8 cellular contexts compared by ENCODE assay signal in the genomic region with DNA sequence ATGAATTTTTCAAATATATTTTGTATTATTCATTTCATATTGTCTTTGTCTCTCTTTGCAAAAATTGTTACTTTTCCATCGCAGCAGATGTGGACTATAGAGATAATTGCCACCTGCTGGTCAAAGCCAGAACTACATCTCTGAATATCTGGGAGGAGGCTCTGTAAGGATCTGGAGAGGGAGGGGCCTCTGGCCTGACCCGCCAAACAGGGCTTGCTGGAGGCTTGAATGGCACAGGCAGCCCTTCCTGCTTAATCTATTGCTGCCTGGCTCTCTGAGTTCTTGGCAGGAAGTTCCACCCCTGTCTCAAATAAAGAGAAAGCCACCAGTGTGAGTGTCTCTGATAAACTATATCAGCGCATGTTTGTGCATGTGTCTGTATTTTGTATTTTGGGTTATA.
DNase-seq lines count a peak whose midpoint lies in the region; ATAC-seq and TF ChIP-seq lines count a peak whose summit lies in the region.

No MANE protein-coding gene starts in this region.

- WGBS in upper lobe of left lung, 2 donors: 4 to 15% methylated on average over 2 to 3 of the region's 3 CpGs

- no peaks in the 10 kb centered on the region for H3K4me1 ChIP-seq in upper lobe of left lung

- H3K4me3 Mint-ChIP-seq in activated naive CD4-positive, alpha-beta T cell treated with anti-CD3 and anti-CD28 coated beads, Interleukin-2, amount 50 U/mL, for 24 hours: peak overlapping the region; percentile 75
- no peak overlapping the region for H3K4me3 Mint-ChIP-seq in glutamatergic neuron (ENCODE audit: unreplicated experiment)

- H3K9me3 Mint-ChIP-seq in activated naive CD4-positive, alpha-beta T cell treated with anti-CD3 and anti-CD28 coated beads, Interleukin-2, amount 50 U/mL, for 24 hours: no peaks in the 10 kb centered on the region
- H3K9me3 Mint-ChIP-seq in glutamatergic neuron (ENCODE audit: unreplicated experiment): no peaks in the 10 kb centered on the region

- H3K27me3 ChIP-seq in upper lobe of left lung: no peaks in the 10 kb centered on the region

- no peak for TF ChIP-seq EP300 in upper lobe of left lung (IDR thresholded peaks at IDR 0.05)

- H3K27me3 Mint-ChIP-seq in activated naive CD4-positive, alpha-beta T cell treated with anti-CD3 and anti-CD28 coated beads, Interleukin-2, amount 50 U/mL, for 24 hours: no peaks in the 10 kb centered on the region
- no peaks in the 10 kb centered on the region for H3K27me3 Mint-ChIP-seq in glutamatergic neuron (ENCODE audit: unreplicated experiment)

- TF ChIP-seq POLR2A in upper lobe of left lung (IDR thresholded peaks at IDR 0.05): no peak

- DNase-seq in NCI-H1105 treated with DMSO at 0.1 percent for 48 hours (lab: John Stamatoyannopoulos, UW) (peak; percentile 84), SKM-1 treated with dmso at 0.1 percent for 144 hours (lab: John Stamatoyannopoulos, UW; ENCODE audit: unreplicated experiment) (peak; percentile 51), glutamatergic neuron (peak; percentile 65), pons (ENCODE audit: low spot score) (peak; percentile 93), upper lobe of left lung (peak in 1 of 2 donors; percentile 92)

- TF ChIP-seq CTCF in GM12874 (IDR thresholded peaks at IDR 0.05; ENCODE audit: insufficient read depth, low read depth, low read length) (peak; percentile 38; the same call in 1 of the 2 replicates), glutamatergic neuron (IDR thresholded peaks at IDR 0.05; ENCODE audit: partially characterized antibody, unreplicated experiment) (peak; percentile 81), upper lobe of left lung (IDR thresholded peaks at IDR 0.05) (peak; percentile 73 to 91 (median 77))

- peaks cover 15% of the 10 kb centered on the region for H3K4me1 Mint-ChIP-seq in activated naive CD4-positive, alpha-beta T cell treated with anti-CD3 and anti-CD28 coated beads, Interleukin-2, amount 50 U/mL, for 24 hours
- H3K4me1 Mint-ChIP-seq in glutamatergic neuron (ENCODE audit: low read depth, unreplicated experiment): no peaks in the 10 kb centered on the region

- peak overlapping the region in 2 of 4 donors; percentile 28 to 29 for H3K4me3 ChIP-seq in upper lobe of left lung

- no peaks in the 10 kb centered on the region for H3K36me3 Mint-ChIP-seq in activated naive CD4-positive, alpha-beta T cell treated with anti-CD3 and anti-CD28 coated beads, Interleukin-2, amount 50 U/mL, for 24 hours
- no peaks in the 10 kb centered on the region for H3K36me3 Mint-ChIP-seq in glutamatergic neuron (ENCODE audit: unreplicated experiment)

- peak; percentile 100 for ATAC-seq in HG02759 (IDR thresholded peaks at IDR 0.05; ENCODE audit: unreplicated experiment)
- ATAC-seq in upper lobe of left lung (ENCODE audit: low FRiP score in 2 of 2): peak; percentile 95

- H3K27ac ChIP-seq in upper lobe of left lung: no peak overlapping the region

- H3K9me3 ChIP-seq in upper lobe of left lung: no peaks in the 10 kb centered on the region

- H3K27ac Mint-ChIP-seq in activated naive CD4-positive, alpha-beta T cell treated with anti-CD3 and anti-CD28 coated beads, Interleukin-2, amount 50 U/mL, for 24 hours: no peak overlapping the region
- H3K27ac Mint-ChIP-seq in glutamatergic neuron (ENCODE audit: unreplicated experiment): no peak overlapping the region

- H3K36me3 ChIP-seq in upper lobe of left lung: no peaks in the 10 kb centered on the region
